15 cellular contexts compared by ENCODE assay signal in genomic region chr7:1694981-1695511, GRCh38.
DNase-seq lines count a peak whose midpoint lies in the region; TF ChIP-seq lines count a peak whose summit lies in the region.
"Had no signal": no experiment of that assay in that cellular context is flagged by ENCODE, and none has a peak within 500 bp of the region (broad histone marks: within the 10 kb centered on the region; RNA-seq: fewer than 3 reads in every experiment).

No MANE protein-coding gene starts in this region.

- H3K4me1 Mint-ChIP-seq in nephron, result peaks cover 31% of the 10 kb centered on the region
- H3K4me1 Mint-ChIP-seq in T-helper 2 cell treated with Interferon-gamma antibody and Interleukin-4, amounts not matched to agents 5 μg/mL and 100 μg/mL, for 36 hours (ENCODE audit: low read depth), result no peaks in the 10 kb centered on the region
- H3K4me1 Mint-ChIP-seq: B cell had no signal

- peaks cover 22% of the 10 kb centered on the region for H3K36me3 Mint-ChIP-seq in nephron (ENCODE audit: low read depth)
- no peaks in the 10 kb centered on the region for H3K36me3 Mint-ChIP-seq in T-helper 2 cell treated with Interferon-gamma antibody and Interleukin-4, amounts not matched to agents 5 μg/mL and 100 μg/mL, for 36 hours (ENCODE audit: low read depth)

- H3K9ac ChIP-seq in BLaER1, result no peak overlapping the region

- H3K27me3 Mint-ChIP-seq in nephron (ENCODE audit: low read depth), result peaks cover 23% of the 10 kb centered on the region
- H3K27me3 Mint-ChIP-seq in T-helper 2 cell treated with Interferon-gamma antibody and Interleukin-4, amounts not matched to agents 5 μg/mL and 100 μg/mL, for 36 hours (ENCODE audit: low read depth), result no peaks in the 10 kb centered on the region

- H3K27ac ChIP-seq in BLaER1 (no peak overlapping the region), coronary artery (no peak overlapping the region)
- H3K27ac ChIP-seq: HL-60, psoas muscle had no signal

- H4K20me1 ChIP-seq in BLaER1, result peaks cover 32% of the 10 kb centered on the region

- DNase-seq in GM13976 (ENCODE audit: low spot score), result peak; percentile 6
- peak; percentile 68 for DNase-seq in coronary artery (ENCODE audit: low spot score)
- DNase-seq in DMS 273 treated with DMSO at 0.1 percent for 48 hours (lab: John Stamatoyannopoulos, UW), result no peak
- no peak for DNase-seq in iPS-NIHi7 (ENCODE audit: extremely low spot score)
- DNase-seq in T-helper 2 cell treated with Interferon-gamma antibody and Interleukin-4, amounts not matched to agents 5 μg/mL and 100 μg/mL, for 36 hours (ENCODE audit: low spot score), result no peak
- no peak for DNase-seq in foreskin melanocyte
- DNase-seq: central memory CD4-positive, alpha-beta T cell; NCI-H1436 treated with DMSO at 0.1 percent for 48 hours; T-helper 9 cell had no signal

- H3K27me3 ChIP-seq in BLaER1, result no peaks in the 10 kb centered on the region

- H3K9me3 Mint-ChIP-seq in nephron, result no peaks in the 10 kb centered on the region
- no peaks in the 10 kb centered on the region for H3K9me3 Mint-ChIP-seq in T-helper 2 cell treated with Interferon-gamma antibody and Interleukin-4, amounts not matched to agents 5 μg/mL and 100 μg/mL, for 36 hours
- H3K9me3 Mint-ChIP-seq: HFFc6 had no signal

- TF ChIP-seq CTCF in GM13976 (IDR thresholded peaks at IDR 0.05; ENCODE audit: borderline replicate concordance, control extremely low read depth, extremely low read depth, insufficient read depth, missing control alignments) (no peak), coronary artery (IDR thresholded peaks at IDR 0.05) (no peak), nephron (IDR thresholded peaks at IDR 0.05; ENCODE audit: unreplicated experiment in 3 of 3) (no peak)

- H3K4me3 ChIP-seq in BLaER1, result no peak overlapping the region
- H3K4me3 ChIP-seq in coronary artery, result no peak overlapping the region
- H3K4me3 ChIP-seq: psoas muscle had no signal

- H3K4me2 ChIP-seq in BLaER1, result peak overlapping the region; percentile 48; the same call in 1 of the 2 replicates

- H3K36me3 ChIP-seq in BLaER1, result no peaks in the 10 kb centered on the region

- H3K4me1 ChIP-seq in BLaER1, result peaks cover 41% of the 10 kb centered on the region

- H3K4me3 Mint-ChIP-seq in nephron, result peak overlapping the region in 1 of 3 experiments; percentile 43
- no peak overlapping the region for H3K4me3 Mint-ChIP-seq in T-helper 2 cell treated with Interferon-gamma antibody and Interleukin-4, amounts not matched to agents 5 μg/mL and 100 μg/mL, for 36 hours
- H3K4me3 Mint-ChIP-seq: B cell, HFFc6 had no signal

- H3K27ac Mint-ChIP-seq in nephron, result peak overlapping the region in 2 of 3 experiments; percentile 67 to 80
- no peak overlapping the region for H3K27ac Mint-ChIP-seq in T-helper 2 cell treated with Interferon-gamma antibody and Interleukin-4, amounts not matched to agents 5 μg/mL and 100 μg/mL, for 36 hours
- H3K27ac Mint-ChIP-seq: B cell, HFFc6 had no signal

- in situ Hi-C loops in GM13976 (cut with MboI; ENCODE audit: low sequenced_read_pairs, unreplicated experiment), result no loop called here

- peaks cover 4% of the 10 kb centered on the region; the same call in 1 of the 2 replicates for H3K9me3 ChIP-seq in BLaER1
- H3K9me3 ChIP-seq: psoas muscle had no signal

Comparison
In these comparisons a context has a peak if more than half of its experiments do, and no peak if none do; other contexts are left out.
1. DNase-seq: peak in GM13976 (single experiment) and coronary artery (single experiment); none in DMS 273 treated with DMSO at 0.1 percent for 48 hours (single experiment), iPS-NIHi7 (single experiment), T-helper 2 cell treated with Interferon-gamma antibody and Interleukin-4, amounts not matched to agents 5 μg/mL and 100 μg/mL, for 36 hours (single experiment) and foreskin melanocyte (single experiment).